In the genomic region with DNA sequence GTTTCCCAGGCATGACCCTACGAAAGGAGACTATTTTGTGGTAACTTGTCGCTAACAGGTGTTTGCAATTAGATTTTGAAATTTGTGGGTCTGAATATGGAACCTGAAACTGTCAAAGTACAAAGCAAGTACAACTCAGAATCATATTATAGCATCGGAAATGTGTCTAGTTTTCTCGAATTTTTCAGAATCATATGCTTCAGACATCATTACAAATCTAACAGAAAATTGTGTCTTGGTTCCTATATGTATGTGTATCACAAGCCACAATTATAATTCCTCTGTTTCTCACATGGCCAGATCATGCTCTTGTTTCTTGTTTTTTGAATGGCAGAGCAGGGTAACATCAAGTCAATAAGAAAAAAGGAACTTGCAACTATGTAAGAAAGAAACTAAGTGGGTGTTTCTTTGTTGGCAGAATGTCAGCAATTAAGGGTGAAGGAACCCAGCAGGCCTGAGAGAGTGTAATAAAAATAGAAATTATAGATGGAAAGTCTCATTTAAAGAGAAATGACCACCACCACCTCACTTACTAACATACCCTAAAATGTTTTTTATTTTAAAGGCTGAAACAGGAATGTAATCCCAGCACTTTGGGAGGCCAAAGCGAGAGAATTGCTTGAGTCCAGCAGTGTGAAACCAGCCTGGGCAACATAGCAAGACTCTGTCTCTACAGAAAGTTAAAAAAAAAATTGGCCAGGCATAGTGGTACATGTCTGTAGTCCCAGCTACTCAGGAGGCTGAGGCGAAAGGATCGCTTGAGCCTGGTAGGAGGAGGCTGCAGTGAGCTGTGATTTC, we compare ENCODE assay signal across 8 cellular contexts. TPM values are rescaled to one million over a fixed set of nuclear protein-coding genes. Genes with fewer than 3 reads are reported as not detected.
A peak's percentile ranks its signal among the peaks of the same experiment; 100 is the strongest.
DNase-seq lines count a peak whose midpoint lies in the region; ATAC-seq lines count a peak whose summit lies in the region.

No MANE protein-coding gene starts in this region.

- no peaks in the 10 kb centered on the region for H3K27me3 ChIP-seq in MG63

- no peaks in the 10 kb centered on the region for H3K9me3 ChIP-seq in MG63

- no peaks in the 10 kb centered on the region for H3K36me3 ChIP-seq in MG63

- peak; percentile 64 for ATAC-seq in GM18520 (IDR thresholded peaks at IDR 0.05; ENCODE audit: unreplicated experiment)
- ATAC-seq in HG02571 (IDR thresholded peaks at IDR 0.05; ENCODE audit: unreplicated experiment) = peak; percentile 72
- ATAC-seq in left ventricle myocardium superior = peak; percentile 58

- DNase-seq in NOMO-1 treated with dmso at 0.1 percent for 144 hours (lab: John Stamatoyannopoulos, UW; ENCODE audit: unreplicated experiment) (peak; percentile 63), left ventricle myocardium superior (no peak), GM03348 (ENCODE audit: low spot score) (no peak), MG63 (no peak)
- DNase-seq in stimulated activated CD4-positive, alpha-beta T cell treated with anti-CD3 and anti-CD28 coated beads, Interleukin-4, amount 100 ng/mL, for 24 hours = no peak
- DNase-seq in stimulated activated CD4-positive, alpha-beta T cell treated with anti-CD3 and anti-CD28 coated beads, Interleukin-2, amount 100 ng/mL, for 48 hours = no peak

- no peak overlapping the region for H3K4me3 ChIP-seq in MG63

- intact Hi-C loops in left ventricle myocardium superior (cut with micrococcal nuclease) = no loop called here

RNA-seq across cellular contexts. Expression of gene PRTFDC1, which starts 51.3 kb away (rescaled TPM):
- 9.1 TPM for total RNA-seq in left ventricle myocardium superior
- total RNA-seq in MG63 (2014; rRNA removed; shearing (Covaris generic); ENCODE audit: low replicate concordance) = 0.20 and 0.49 TPM in 2 replicates
